Comparison of ENCODE assay signal across 10 cellular contexts in the genomic region with DNA sequence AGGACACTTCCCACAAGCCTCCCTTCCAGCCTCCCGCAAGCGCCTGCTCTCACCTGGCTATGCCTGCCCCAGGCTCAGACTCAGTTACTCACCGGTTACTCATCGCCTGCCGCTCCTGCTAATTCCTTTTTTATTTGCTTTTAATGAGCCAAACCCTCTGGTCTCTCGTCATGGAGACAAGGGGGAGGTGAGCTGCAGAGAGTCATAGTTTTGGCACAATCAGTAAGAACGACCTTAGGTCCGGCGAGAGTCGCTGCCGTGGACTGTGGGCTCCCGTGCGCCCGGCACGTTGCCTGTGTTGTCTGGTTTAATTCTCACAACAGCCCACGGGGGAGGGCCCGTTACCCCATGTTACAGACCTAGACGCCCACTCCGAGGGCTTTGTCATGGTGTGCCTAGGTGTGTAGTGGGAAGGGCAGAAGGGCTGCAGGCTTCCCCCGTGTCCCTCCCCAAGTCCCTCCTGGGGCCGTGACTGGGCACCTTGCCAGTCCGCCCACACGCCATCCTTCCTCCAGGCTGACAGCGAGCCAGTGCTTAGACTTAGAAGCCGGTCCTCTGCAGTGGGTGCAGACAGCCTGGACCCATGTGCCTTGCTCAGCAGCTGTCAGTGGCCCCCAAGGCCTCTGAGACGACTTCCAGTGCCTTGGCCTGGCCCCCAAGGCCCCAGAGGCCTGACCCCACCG. TPM values are rescaled to one million over a fixed set of nuclear protein-coding genes. Genes with fewer than 3 reads are reported as not detected.
DNase-seq lines count a peak whose midpoint lies in the region; ATAC-seq and TF ChIP-seq lines count a peak whose summit lies in the region.
"Had no signal": no experiment of that assay in that cellular context is flagged by ENCODE, and none has a peak within 500 bp of the region (broad histone marks: within the 10 kb centered on the region; RNA-seq: fewer than 3 reads in every experiment).

No MANE protein-coding gene starts in this region.

- peaks cover 0 to 8% (median 0%) of the 10 kb centered on the region in 5 donors for H3K36me3 Mint-ChIP-seq in naive thymus-derived CD4-positive, alpha-beta T cell

- no peaks in the 10 kb centered on the region for H3K27me3 ChIP-seq in lung (ENCODE audit: control insufficient read depth, insufficient read depth)
- H3K27me3 ChIP-seq in naive thymus-derived CD4-positive, alpha-beta T cell (ENCODE audit: control insufficient read depth in 2 of 2, insufficient read depth in 2 of 2, low read length in 2 of 2): no peaks in the 10 kb centered on the region

- TF ChIP-seq CTCF in lung (IDR thresholded peaks at IDR 0.05; ENCODE audit: control extremely low read depth, extremely low read depth): no peak
- no peak for TF ChIP-seq CTCF in GM13976 (IDR thresholded peaks at IDR 0.05; ENCODE audit: borderline replicate concordance, control extremely low read depth, extremely low read depth, insufficient read depth, missing control alignments)

- H3K4me3 Mint-ChIP-seq in naive thymus-derived CD4-positive, alpha-beta T cell: no peak overlapping the region
- H3K4me3 Mint-ChIP-seq: activated T-cell treated with anti-CD3 and anti-CD28 coated beads, Interleukin-2, amount 50 U/mL, for 24 hours had no signal

- ATAC-seq in lung (ENCODE audit: insufficient read depth, low FRiP score): peak; percentile 82
- no peak for ATAC-seq in naive thymus-derived CD4-positive, alpha-beta T cell
- ATAC-seq in GM19463 (IDR thresholded peaks at IDR 0.05; ENCODE audit: unreplicated experiment): no peak

- CTCF ChIA-PET in naive thymus-derived CD4-positive, alpha-beta T cell (lab: Charles Lee): no interaction called here

- H3K4me3 ChIP-seq in lung: no peak overlapping the region
- no peak overlapping the region for H3K4me3 ChIP-seq in naive thymus-derived CD4-positive, alpha-beta T cell (ENCODE audit: low read length)

- no peak overlapping the region for H3K27ac ChIP-seq in lung (ENCODE audit: low read depth in 1 of 2, low read length in 1 of 2)
- no peak overlapping the region for H3K27ac ChIP-seq in naive thymus-derived CD4-positive, alpha-beta T cell (ENCODE audit: low read depth, low read length)

- peaks cover 0 to 9% of the 10 kb centered on the region in 2 donors for H3K9me3 ChIP-seq in lung (ENCODE audit: control insufficient read depth in 2 of 2, insufficient read depth in 1 of 2, low read length in 1 of 2)
- H3K9me3 ChIP-seq in naive thymus-derived CD4-positive, alpha-beta T cell (ENCODE audit: control insufficient read depth in 2 of 3, low read length in 3 of 3): no peaks in the 10 kb centered on the region

- H3K27ac Mint-ChIP-seq in naive thymus-derived CD4-positive, alpha-beta T cell: no peak overlapping the region
- H3K27ac Mint-ChIP-seq: activated T-cell treated with anti-CD3 and anti-CD28 coated beads, Interleukin-2, amount 50 U/mL, for 24 hours had no signal

- DNase-seq in Ammon's horn (ENCODE audit: low spot score) (peak; percentile 32), HS-5 (ENCODE audit: low read depth) (peak; percentile 85), astrocyte of the hippocampus (ENCODE audit: low read depth, low spot score) (peak; percentile 93), lung (ENCODE audit: low spot score) (peak; percentile 44), GM13976 (ENCODE audit: low spot score) (no peak)
- DNase-seq in activated CD4-positive, alpha-beta T cell treated with anti-CD3 and anti-CD28 coated beads, Interleukin-2, amount 50 U/mL, for 48 hours: no peak
- DNase-seq in naive thymus-derived CD4-positive, alpha-beta T cell: no peak
- DNase-seq: activated T-cell treated with anti-CD3 and anti-CD28 coated beads, Interleukin-2, amount 50 U/mL, for 24 hours; NCI-H748 treated with DMSO at 0.1 percent for 48 hours had no signal

- intact Hi-C loops in naive thymus-derived CD4-positive, alpha-beta T cell (cut with micrococcal nuclease): no loop called here

- peaks cover 0 to 32% (median 18%) of the 10 kb centered on the region in 5 donors for H3K27me3 Mint-ChIP-seq in naive thymus-derived CD4-positive, alpha-beta T cell

- 40 to 58% methylated on average over 27 of the region's 27 CpGs for WGBS in lung, 2 donors

- in situ Hi-C loops in GM13976 (cut with MboI; ENCODE audit: low sequenced_read_pairs, unreplicated experiment): no loop called here

- no peaks in the 10 kb centered on the region for H3K36me3 ChIP-seq in lung (ENCODE audit: control insufficient read depth in 2 of 2, insufficient read depth in 2 of 2, low read length in 2 of 2)
- no peaks in the 10 kb centered on the region for H3K36me3 ChIP-seq in naive thymus-derived CD4-positive, alpha-beta T cell (ENCODE audit: control insufficient read depth in 2 of 3, insufficient read depth in 3 of 3, low read length in 3 of 3)

- POLR2A ChIA-PET in naive thymus-derived CD4-positive, alpha-beta T cell (lab: Charles Lee): no interaction called here

- H3K4me1 Mint-ChIP-seq in naive thymus-derived CD4-positive, alpha-beta T cell: no peaks in the 10 kb centered on the region

- H3K4me1 ChIP-seq in lung (ENCODE audit: control insufficient read depth in 2 of 2, insufficient read depth in 2 of 2, low read length in 2 of 2): no peaks in the 10 kb centered on the region
- no peaks in the 10 kb centered on the region for H3K4me1 ChIP-seq in naive thymus-derived CD4-positive, alpha-beta T cell (ENCODE audit: control insufficient read depth in 2 of 2, insufficient read depth in 2 of 2, low read length in 2 of 2)

- H3K9me3 Mint-ChIP-seq in naive thymus-derived CD4-positive, alpha-beta T cell: peaks cover 0 to 7% (median 0%) of the 10 kb centered on the region in 11 donors

RNA-seq across cellular contexts. Expression of gene WNT7B, which starts 42.2 kb away (rescaled TPM):
- total RNA-seq in lung: 10 to 100 TPM in 1 of 2 donors, 1 to 10 TPM in 1; 4.4 to 12.5 TPM
- 1 to 10 TPM; 3.5 to 8.6 TPM for polyA plus RNA-seq in lung
- total RNA-seq in naive thymus-derived CD4-positive, alpha-beta T cell: not detected
- polyA plus RNA-seq in naive thymus-derived CD4-positive, alpha-beta T cell: not detected

Comparison
In these comparisons a context has a peak if more than half of its experiments do, and no peak if none do; other contexts are left out.
1. DNase-seq: peak in Ammon's horn (single experiment), HS-5 (single experiment), astrocyte of the hippocampus (single experiment) and lung (single experiment); none in GM13976 (single experiment), activated CD4-positive, alpha-beta T cell treated with anti-CD3 and anti-CD28 coated beads, Interleukin-2, amount 50 U/mL, for 48 hours (0 of 2) and naive thymus-derived CD4-positive, alpha-beta T cell (0 of 9).
2. RNA of gene WNT7B, which starts 42.2 kb away (total RNA-seq): 4.4 to 12.5 TPM in lung; not detected in naive thymus-derived CD4-positive, alpha-beta T cell; every median in the first group is over 4 times any median in the second.